ENCODE assay signal across 8 cellular contexts in the genomic region with DNA sequence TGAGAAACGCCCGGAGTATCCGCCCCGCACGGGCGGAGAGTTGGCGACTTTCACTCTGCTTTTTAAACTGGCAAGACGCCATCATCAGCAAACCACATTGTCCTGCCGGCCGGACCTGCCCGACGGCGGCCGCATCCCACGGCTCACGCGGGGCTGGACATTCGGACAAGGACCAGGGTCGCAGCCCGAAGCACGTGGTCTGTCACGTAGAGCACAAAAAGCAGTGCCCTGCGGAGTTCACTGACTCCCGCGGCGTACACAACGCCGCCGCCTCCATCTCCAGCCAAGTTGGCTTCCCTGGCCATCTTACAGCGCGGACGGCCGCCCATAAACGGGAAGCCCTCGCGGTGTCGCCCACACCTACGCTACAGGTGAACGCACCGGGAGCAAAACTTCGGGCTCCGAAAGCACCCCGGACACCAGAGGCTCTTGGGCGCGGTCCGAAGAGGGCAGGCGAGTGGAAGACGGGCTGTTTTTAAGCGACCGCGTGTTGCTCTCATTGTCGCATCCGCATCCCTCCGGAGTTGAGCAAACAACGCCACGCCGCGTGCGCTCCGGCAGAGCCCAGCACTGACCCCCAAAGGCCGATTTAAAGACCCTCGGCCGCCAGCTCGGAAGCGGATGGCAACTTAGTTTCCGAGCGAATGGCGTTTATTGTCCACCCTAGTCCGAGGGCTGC. TPM values are rescaled to one million over a fixed set of nuclear protein-coding genes. Genes with fewer than 3 reads are reported as not detected.
A peak's percentile ranks its signal among the peaks of the same experiment; 100 is the strongest.
DNase-seq lines count a peak whose midpoint lies in the region; FAIRE-seq and TF ChIP-seq lines count a peak whose summit lies in the region.

No MANE protein-coding gene starts in this region.

- no peaks in the 10 kb centered on the region for H3K27me3 Mint-ChIP-seq in activated naive CD8-positive, alpha-beta T cell

- H3K27me3 ChIP-seq in SJSA1 (replicated peaks): no peaks in the 10 kb centered on the region; the same call in 1 of the 2 replicates

- H3K4me1 ChIP-seq in SJSA1 (replicated peaks): peaks cover 21% of the 10 kb centered on the region

- no peaks in the 10 kb centered on the region for H3K36me3 Mint-ChIP-seq in activated naive CD8-positive, alpha-beta T cell

- H3K9me3 ChIP-seq in SJSA1 (replicated peaks): no peaks in the 10 kb centered on the region

- H3K4me3 Mint-ChIP-seq in activated naive CD8-positive, alpha-beta T cell: peak overlapping the region; percentile 99

- peak overlapping the region; percentile 76 for H3K4me3 ChIP-seq in SJSA1

- H3K27ac ChIP-seq in SJSA1: peak overlapping the region; percentile 87

- peak; percentile 41 for DNase-seq in HT1080 (ENCODE audit: low read depth)
- peak; percentile 55 to 73 for DNase-seq in SJSA1 (ENCODE audit: low read depth in 1 of 2, low spot score in 2 of 2)
- peak; percentile 81 for DNase-seq in cardiac septum (ENCODE audit: low spot score)
- DNase-seq in posterior vena cava (ENCODE audit: low spot score): peak; percentile 86
- DNase-seq in urothelium cell line (ENCODE audit: low spot score): peak; percentile 46
- DNase-seq in NCI-H1436 treated with DMSO at 0.1 percent for 48 hours (lab: John Stamatoyannopoulos, UW): no peak

- peak; percentile 20 for TF ChIP-seq POLR2A in GM18526 (IDR thresholded peaks at IDR 0.05; ENCODE audit: extremely low read depth, insufficient read length)

- H3K4me1 Mint-ChIP-seq in activated naive CD8-positive, alpha-beta T cell (ENCODE audit: low read depth): peaks cover 39% of the 10 kb centered on the region

- intact Hi-C loops in cardiac septum (cut with DNase I) (loop anchor here (5.0 kb wide), 1 partner anchor 267 kb away; a partner anchor contains a TSS), posterior vena cava (cut with DNase I) (no loop called here)

- no peak for FAIRE-seq in urothelium cell line (lab: Jason Lieb, UNC)

- H3K36me3 ChIP-seq in SJSA1: peaks cover 7% of the 10 kb centered on the region

- peak overlapping the region; percentile 100 for H3K27ac Mint-ChIP-seq in activated naive CD8-positive, alpha-beta T cell

- no peaks in the 10 kb centered on the region for H3K9me3 Mint-ChIP-seq in activated naive CD8-positive, alpha-beta T cell (ENCODE audit: low read depth)

RNA-seq across cellular contexts. Expression of a gene that starts 1.0 kb away (rescaled TPM):
- total RNA-seq in HT1080 (2014; rRNA removed; shearing (Covaris generic)): 41.9 and 51.8 TPM in 2 replicates
- polyA plus RNA-seq in HT1080 (2015; cell fraction: cytosol; rRNA removed): 87.8 and 97.6 TPM in 2 replicates
- 67.8 and 70.6 TPM in 2 replicates for polyA plus RNA-seq in HT1080 (2015; cell fraction: nucleus; rRNA removed)
- 38.4 and 47.5 TPM in 2 replicates for total RNA-seq in SJSA1 (2014; rRNA removed; shearing (Covaris generic))
- total RNA-seq in cardiac septum (10.3 TPM), posterior vena cava (10 to 100 TPM; 12.0 to 21.5 TPM)
